11 cellular contexts compared by ENCODE assay signal in genomic region chr13:52650731-52651130, GRCh38. TPM values are rescaled to one million over a fixed set of nuclear protein-coding genes. Genes with fewer than 3 reads are reported as not detected.
DNase-seq lines count a peak whose midpoint lies in the region; ATAC-seq, FAIRE-seq and TF ChIP-seq lines count a peak whose summit lies in the region.
"Had no signal": no experiment of that assay in that cellular context is flagged by ENCODE, and none has a peak within 500 bp of the region (broad histone marks: within the 10 kb centered on the region; RNA-seq: fewer than 3 reads in every experiment).

No MANE protein-coding gene starts in this region.

- CTCF ChIA-PET in Panc1 (lab: Charles Lee), result no interaction called here

- WGBS in esophagus squamous epithelium, 2 donors, result 72 to 77% methylated on average over 5 of the region's 6 CpGs

- H3K27ac ChIP-seq in Panc1 (ENCODE audit: low read length) (peak overlapping the region; percentile 98; the same call in 1 of the 2 replicates), esophagus squamous epithelium (peak overlapping the region in 1 of 4 donors; percentile 32)

- H3K27me3 ChIP-seq in Panc1 (ENCODE audit: control insufficient read depth, insufficient read depth, low read length), result no peaks in the 10 kb centered on the region
- no peaks in the 10 kb centered on the region for H3K27me3 ChIP-seq in esophagus squamous epithelium

- TF ChIP-seq CTCF in Panc1 (IDR thresholded peaks at IDR 0.05) (no peak), esophagus squamous epithelium (IDR thresholded peaks at IDR 0.05) (no peak)

- FAIRE-seq in GM12891 (lab: Jason Lieb, UNC), result no peak

- H3K4me3 ChIP-seq in Panc1 (ENCODE audit: low read depth in 2 of 2, low read length in 2 of 2), result peak overlapping the region; percentile 66 to 92
- peak overlapping the region in 3 of 4 donors; percentile 79 to 89 (median 89) for H3K4me3 ChIP-seq in esophagus squamous epithelium

- intact Hi-C loops in Panc1 (cut with micrococcal nuclease; ENCODE audit: unreplicated experiment), result no loop called here
- intact Hi-C loops in esophagus squamous epithelium (cut with DNase I), result no loop called here

- in situ Hi-C loops in Panc1 (cut with HindIII; ENCODE audit: low pct_unique_long_range_greater_than_20kb, low sequenced_read_pairs), result no loop called here

- TF ChIP-seq POLR2A in GM12891 (IDR thresholded peaks at IDR 0.05; ENCODE audit: low read depth, low read length) (no peak), esophagus squamous epithelium (IDR thresholded peaks at IDR 0.05) (no peak)

- H3K4me1 ChIP-seq in Panc1 (ENCODE audit: control insufficient read depth, insufficient read depth, low read length) (peaks cover 7% of the 10 kb centered on the region; the same call in 1 of the 2 replicates), esophagus squamous epithelium (peaks cover 8 to 52% (median 28%) of the 10 kb centered on the region in 3 donors)

- DNase-seq in GM12891 (ENCODE audit: insufficient read length, low spot score) (no peak), Panc1 (ENCODE audit: low read depth, low spot score) (no peak), esophagus squamous epithelium (lab: John Stamatoyannopoulos, UW) (no peak), retina (peak; percentile 23), NCI-H524 treated with DMSO at 0.1 percent for 48 hours (lab: John Stamatoyannopoulos, UW) (no peak), inferior parietal cortex (ENCODE audit: extremely low spot score) (no peak), cerebellum (ENCODE audit: low spot score) (no peak)
- DNase-seq in stimulated activated CD4-positive, alpha-beta T cell treated with anti-CD3 and anti-CD28 coated beads, Interleukin-12 subunit alpha, Interleukin-12 subunit beta, amount 100 ng/mL, for 4 hours, result no peak
- DNase-seq: activated CD8-positive, alpha-beta memory T cell treated with anti-CD3 and anti-CD28 coated beads for 24 hours; Kasumi-1; stimulated activated CD4-positive, alpha-beta T cell treated with anti-CD3 and anti-CD28 coated beads, Interleukin-4, amount 100 ng/mL, for 4 hours had no signal

- POLR2A ChIA-PET in Panc1 (lab: Charles Lee), result no interaction called here

- H3K36me3 ChIP-seq in Panc1 (ENCODE audit: control insufficient read depth, insufficient read depth, low read length), result peaks cover 19% of the 10 kb centered on the region
- H3K36me3 ChIP-seq in esophagus squamous epithelium, result peaks cover 0 to 16% (median 3%) of the 10 kb centered on the region in 3 donors

- H3K9me3 ChIP-seq in Panc1 (ENCODE audit: control insufficient read depth, insufficient read depth, low read depth, low read length), result no peaks in the 10 kb centered on the region
- H3K9me3 ChIP-seq in esophagus squamous epithelium, result no peaks in the 10 kb centered on the region

- no TSS peak for BruUV-seq in Panc1 (replicated peaks; lab: Mats Ljungman, UMichigan)

- no peak for ATAC-seq in Panc1

TF ChIP-seq in GM12891, 5 proteins besides CTCF, POLR2A, EP300 and RAD21:
- TF ChIP-seq POLR2AphosphoS5 (IDR thresholded peaks at IDR 0.05; ENCODE audit: low read depth, low read length) (peak; percentile 27; the same call in 1 of the 2 replicates), TAF1 (IDR thresholded peaks at IDR 0.05; ENCODE audit: low read depth, low read length) (no peak), PAX5 (IDR thresholded peaks at IDR 0.05; ENCODE audit: insufficient read depth, low read length, severe bottlenecking) (no peak)

RNA-seq across cellular contexts. Expression of gene SUGT1, which starts 1.9 kb away (rescaled TPM):
- polyA plus RNA-seq in GM12891 (2012; ENCODE audit: low read depth, missing spikeins), result 54.3 TPM
- total RNA-seq in Panc1 (2021; ENCODE audit: unreplicated experiment) (43.2 TPM), esophagus squamous epithelium (10 to 100 TPM; 22.1 to 35.8 (median 30.7) TPM), cerebellum (59.7 TPM)
- 34.7 TPM for polyA plus RNA-seq in Panc1 (2012; ENCODE audit: insufficient read length)

RNA-seq across cellular contexts. Expression of gene HNRNPA1L2, which starts 8.5 kb away (rescaled TPM):
- 12.0 TPM for polyA plus RNA-seq in GM12891 (2012; ENCODE audit: low read depth, missing spikeins)
- total RNA-seq in Panc1 (2021; ENCODE audit: unreplicated experiment) (3.2 TPM), esophagus squamous epithelium (1 to 10 TPM; 1.9 to 6.9 (median 2.3) TPM), cerebellum (8.3 TPM)
- polyA plus RNA-seq in Panc1 (2012; ENCODE audit: insufficient read length), result 4.9 TPM
